In genomic region chr10:82847242-82847641, GRCh38 we compare ENCODE assay signal across 29 cellular contexts.
"Had no signal": no experiment of that assay in that cellular context is flagged by ENCODE, and none has a peak within 500 bp of the region (broad histone marks: within the 10 kb centered on the region; RNA-seq: fewer than 3 reads in every experiment).

No MANE protein-coding gene starts in this region.

- H3K4me1 ChIP-seq: colonic mucosa, esophagus muscularis mucosa, esophagus squamous epithelium, foreskin keratinocyte, gastrocnemius medialis, gastroesophageal sphincter, heart left ventricle, heart right ventricle had no signal

- H3K9me3 Mint-ChIP-seq: dendritic cell treated with granulocyte-macrophage colony-stimulating factor and Interleukin-4, amounts not matched to agents 40 ng/mL and 50 ng/mL, for 4 days had no signal

- H3K27me3 ChIP-seq: colonic mucosa, dorsolateral prefrontal cortex, esophagus muscularis mucosa, esophagus squamous epithelium, foreskin keratinocyte, gastrocnemius medialis, gastroesophageal sphincter, heart left ventricle, heart right ventricle had no signal

- FAIRE-seq: colon, endometrium, endothelial cell of umbilical vein, frontal cortex had no signal

- H3K9me3 ChIP-seq: colonic mucosa, esophagus muscularis mucosa, esophagus squamous epithelium, gastrocnemius medialis had no signal

- H3K4me3 Mint-ChIP-seq: dendritic cell treated with granulocyte-macrophage colony-stimulating factor and Interleukin-4, amounts not matched to agents 40 ng/mL and 50 ng/mL, for 4 days; effector memory CD8-positive, alpha-beta T cell; endodermal cell had no signal

- ATAC-seq: effector memory CD8-positive, alpha-beta T cell; esophagus mucosa; foreskin keratinocyte; gastrocnemius medialis; gastroesophageal sphincter; heart left ventricle; heart right ventricle had no signal

- H3K27me3 Mint-ChIP-seq: dendritic cell treated with granulocyte-macrophage colony-stimulating factor and Interleukin-4, amounts not matched to agents 40 ng/mL and 50 ng/mL, for 4 days; effector memory CD8-positive, alpha-beta T cell had no signal

- H3K27ac ChIP-seq: colonic mucosa, coronary artery, dorsolateral prefrontal cortex, epithelial cell of prostate, esophagus muscularis mucosa, esophagus squamous epithelium, foreskin keratinocyte, gastrocnemius medialis, gastroesophageal sphincter, heart left ventricle, heart right ventricle had no signal

- H3K4me1 Mint-ChIP-seq: endodermal cell had no signal

- H3K4me3 ChIP-seq: colonic mucosa, coronary artery, dorsolateral prefrontal cortex, esophagus muscularis mucosa, esophagus squamous epithelium, gastrocnemius medialis, gastroesophageal sphincter, heart left ventricle, heart right ventricle had no signal

- DNase-seq: colonic mucosa; cortex of kidney; dermis blood vessel endothelial cell; dorsolateral prefrontal cortex; effector CD4-positive, alpha-beta T cell; effector CD8-positive, alpha-beta T cell; effector memory CD4-positive, alpha-beta T cell; effector memory CD8-positive, alpha-beta T cell; endodermal cell; erythroblast; esophagus squamous epithelium; foreskin fibroblast; foreskin keratinocyte; foreskin melanocyte; gastrocnemius medialis; glutamatergic neuron; head of caudate nucleus; heart left ventricle; heart right ventricle had no signal

- H3K27ac Mint-ChIP-seq: dendritic cell treated with granulocyte-macrophage colony-stimulating factor and Interleukin-4, amounts not matched to agents 40 ng/mL and 50 ng/mL, for 4 days; effector memory CD8-positive, alpha-beta T cell; endodermal cell had no signal

- H3K36me3 ChIP-seq: colonic mucosa, esophagus muscularis mucosa, esophagus squamous epithelium, gastrocnemius medialis, gastroesophageal sphincter, heart left ventricle, heart right ventricle had no signal
